ENCODE assay signal across 10 cellular contexts in the genomic region with DNA sequence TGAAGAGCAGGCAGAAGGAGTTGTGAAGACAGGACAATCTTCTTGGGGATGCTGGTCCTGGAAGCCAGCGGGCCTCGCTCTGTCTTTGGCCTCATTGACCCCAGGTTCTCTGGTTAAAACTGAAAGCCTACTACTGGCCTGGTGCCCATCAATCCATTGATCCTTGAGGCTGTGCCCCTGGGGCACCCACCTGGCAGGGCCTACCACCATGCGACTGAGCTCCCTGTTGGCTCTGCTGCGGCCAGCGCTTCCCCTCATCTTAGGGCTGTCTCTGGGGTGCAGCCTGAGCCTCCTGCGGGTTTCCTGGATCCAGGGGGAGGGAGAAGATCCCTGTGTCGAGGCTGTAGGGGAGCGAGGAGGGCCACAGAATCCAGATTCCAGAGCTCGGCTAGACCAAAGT. TPM values are rescaled to one million over a fixed set of nuclear protein-coding genes. Genes with fewer than 3 reads are reported as not detected.
DNase-seq lines count a peak whose midpoint lies in the region; ATAC-seq, FAIRE-seq and TF ChIP-seq lines count a peak whose summit lies in the region.
"Had no signal": no experiment of that assay in that cellular context is flagged by ENCODE, and none has a peak within 500 bp of the region (broad histone marks: within the 10 kb centered on the region; RNA-seq: fewer than 3 reads in every experiment).

No MANE protein-coding gene starts in this region.

- intact Hi-C loops in heart left ventricle (cut with DNase I) (loop anchor here in 2 of 10 donors (2.0 to 5.0 kb wide), 2 partner anchors 47 to 62 kb away; a partner anchor contains a TSS), left ventricle myocardium superior (cut with micrococcal nuclease) (no loop called here), lower lobe of right lung (cut with DNase I) (no loop called here)

- no peaks in the 10 kb centered on the region for H3K27me3 Mint-ChIP-seq in astrocyte (ENCODE audit: low read depth, unreplicated experiment)

- peak overlapping the region; percentile 100 for H3K4me3 Mint-ChIP-seq in astrocyte (ENCODE audit: unreplicated experiment)

- H3K9me3 ChIP-seq in heart left ventricle (no peaks in the 10 kb centered on the region), astrocyte (ENCODE audit: insufficient read depth, low read depth, low read length) (no peaks in the 10 kb centered on the region), lower lobe of right lung (no peaks in the 10 kb centered on the region), upper lobe of left lung (no peaks in the 10 kb centered on the region)

- H2AFZ ChIP-seq in astrocyte (ENCODE audit: low read depth, low read length), result no peak overlapping the region

- no peak for FAIRE-seq in astrocyte (lab: Jason Lieb, UNC)
- FAIRE-seq: D721Med had no signal

- peaks cover 0 to 48% (median 38%) of the 10 kb centered on the region in 9 donors for H3K36me3 ChIP-seq in heart left ventricle
- peaks cover 20% of the 10 kb centered on the region for H3K36me3 ChIP-seq in astrocyte (ENCODE audit: insufficient read depth, low read length)
- H3K36me3 ChIP-seq in lower lobe of right lung, result peaks cover 44% of the 10 kb centered on the region
- H3K36me3 ChIP-seq in upper lobe of left lung, result peaks cover 10 to 48% (median 38%) of the 10 kb centered on the region in 4 donors

- H3K4me3 ChIP-seq in heart left ventricle (peak overlapping the region in 9 of 12 donors; percentile 85 to 98 (median 94)), astrocyte (ENCODE audit: insufficient read depth, low read depth, low read length) (peak overlapping the region; percentile 93), lower lobe of right lung (peak overlapping the region; percentile 74), upper lobe of left lung (peak overlapping the region in 3 of 4 donors; percentile 76 to 99 (median 81))

- peaks cover 0 to 38% (median 21%) of the 10 kb centered on the region in 12 donors for H3K4me1 ChIP-seq in heart left ventricle
- peaks cover 22% of the 10 kb centered on the region for H3K4me1 ChIP-seq in astrocyte (ENCODE audit: insufficient read depth, low read length)
- H3K4me1 ChIP-seq in lower lobe of right lung, result peaks cover 15% of the 10 kb centered on the region
- H3K4me1 ChIP-seq in upper lobe of left lung, result peaks cover 11 to 20% (median 17%) of the 10 kb centered on the region in 4 donors

- H3K4me2 ChIP-seq in astrocyte (ENCODE audit: low read length), result peak overlapping the region; percentile 94

- DNase-seq in heart left ventricle (no peak), left ventricle myocardium superior (no peak), astrocyte (ENCODE audit: low read depth) (no peak), lower lobe of right lung (no peak), upper lobe of left lung (no peak)

- peak overlapping the region; percentile 100 for H3K27ac Mint-ChIP-seq in astrocyte (ENCODE audit: unreplicated experiment)

- WGBS in heart left ventricle, 4 donors, result 77 to 86% (median 81%) methylated on average over 8 to 9 of the region's 9 CpGs
- 62 to 81% methylated on average over 5 to 9 of the region's 9 CpGs for WGBS in upper lobe of left lung, 2 donors

- TF ChIP-seq CTCF in heart left ventricle (IDR thresholded peaks at IDR 0.05) (no peak), astrocyte (IDR thresholded peaks at IDR 0.05; ENCODE audit: insufficient read depth, low read depth, low read length) (no peak), lower lobe of right lung (IDR thresholded peaks at IDR 0.05) (no peak), upper lobe of left lung (IDR thresholded peaks at IDR 0.05) (no peak)

- H3K36me3 Mint-ChIP-seq in astrocyte (ENCODE audit: low read depth, unreplicated experiment), result peaks cover 10% of the 10 kb centered on the region

- TF ChIP-seq EP300 in upper lobe of left lung (IDR thresholded peaks at IDR 0.05), result no peak

- H3K9ac ChIP-seq in astrocyte (ENCODE audit: low read length), result peak overlapping the region; percentile 97

- no peaks in the 10 kb centered on the region for H3K9me3 Mint-ChIP-seq in astrocyte (ENCODE audit: unreplicated experiment)

- H4K20me1 ChIP-seq in astrocyte (ENCODE audit: insufficient read depth, low read length), result peaks cover 58% of the 10 kb centered on the region

- H3K27ac ChIP-seq in heart left ventricle (peak overlapping the region in 5 of 12 donors; percentile 86 to 90 (median 88)), astrocyte (ENCODE audit: low read depth, low read length) (peak overlapping the region; percentile 95), lower lobe of right lung (peak overlapping the region; percentile 76), upper lobe of left lung (peak overlapping the region in 3 of 4 donors; percentile 81 to 93 (median 85))

- ATAC-seq in heart left ventricle, result no peak
- no peak for ATAC-seq in left ventricle myocardium superior
- no peak for ATAC-seq in lower lobe of right lung
- no peak for ATAC-seq in upper lobe of left lung (ENCODE audit: low FRiP score in 2 of 2)
- ATAC-seq in GM19351 (IDR thresholded peaks at IDR 0.05; ENCODE audit: unreplicated experiment), result no peak
- no peak for ATAC-seq in HG02870 (IDR thresholded peaks at IDR 0.05; ENCODE audit: unreplicated experiment)
- ATAC-seq in GM18909 (IDR thresholded peaks at IDR 0.05; ENCODE audit: poor library complexity, unreplicated experiment), result no peak

- peaks cover 23% of the 10 kb centered on the region for H3K4me1 Mint-ChIP-seq in astrocyte (ENCODE audit: low read depth, unreplicated experiment)

- peaks cover 70% of the 10 kb centered on the region for H3K79me2 ChIP-seq in astrocyte (ENCODE audit: insufficient read depth, low read length)

- no peaks in the 10 kb centered on the region for H3K27me3 ChIP-seq in heart left ventricle
- no peaks in the 10 kb centered on the region for H3K27me3 ChIP-seq in astrocyte (ENCODE audit: insufficient read depth, low read length)
- no peaks in the 10 kb centered on the region for H3K27me3 ChIP-seq in lower lobe of right lung (ENCODE audit: low read depth)
- no peaks in the 10 kb centered on the region for H3K27me3 ChIP-seq in upper lobe of left lung

- TF ChIP-seq POLR2A in heart left ventricle (IDR thresholded peaks at IDR 0.05) (no peak), upper lobe of left lung (IDR thresholded peaks at IDR 0.05) (no peak)

RNA-seq across cellular contexts. Expression of a gene that starts 1.5 kb away (rescaled TPM):
- total RNA-seq in heart left ventricle, result 10 to 100 TPM; 16.6 to 31.9 (median 18.3) TPM
- 10 to 100 TPM; 11.4 to 26.4 TPM for polyA plus RNA-seq in heart left ventricle
- total RNA-seq in left ventricle myocardium superior, result 12.1 TPM
- 84.7 and 101 TPM in 2 replicates for total RNA-seq in astrocyte
- total RNA-seq in lower lobe of right lung, result 34.7 TPM
- total RNA-seq in upper lobe of left lung, result 10 to 100 TPM; 34.4 to 69.1 (median 47.4) TPM

RNA-seq across cellular contexts. Expression of a gene that starts 6.8 kb away (rescaled TPM):
- total RNA-seq in heart left ventricle (10 to 100 TPM; 23.7 to 48.8 (median 33.0) TPM), left ventricle myocardium superior (27.6 TPM), astrocyte (53.2 and 54.3 TPM in 2 replicates), lower lobe of right lung (23.3 TPM), upper lobe of left lung (10 to 100 TPM; 19.8 to 48.2 (median 28.6) TPM)
- 10 to 100 TPM; 15.9 to 58.4 TPM for polyA plus RNA-seq in heart left ventricle

RNA-seq across cellular contexts. Expression of a gene that starts 14.7 kb away (rescaled TPM):
- total RNA-seq in heart left ventricle, result 100 to 1,000 TPM in 2 of 9 donors, 10 to 100 TPM in 7; 59.7 to 108 (median 92.2) TPM
- 100 to 1,000 TPM in 1 of 2 donors, 10 to 100 TPM in 1; 61.1 to 100 TPM for polyA plus RNA-seq in heart left ventricle
- total RNA-seq in left ventricle myocardium superior, result 132 TPM
- total RNA-seq in astrocyte, result 47.7 and 50.0 TPM in 2 replicates
- 53.1 TPM for total RNA-seq in lower lobe of right lung
- total RNA-seq in upper lobe of left lung, result 10 to 100 TPM; 32.8 to 63.9 (median 40.8) TPM

RNA-seq across cellular contexts. Expression of a gene that starts 23.5 kb away (rescaled TPM):
- total RNA-seq in heart left ventricle, result not detected
- not detected for polyA plus RNA-seq in heart left ventricle
- total RNA-seq in left ventricle myocardium superior, result not detected
- not detected in 2 replicates for total RNA-seq in astrocyte
- total RNA-seq in lower lobe of right lung, result not detected
- not detected for total RNA-seq in upper lobe of left lung
- total RNA-seq: cardiac septum had no signal

RNA-seq across cellular contexts. Expression of a gene that starts 46.8 kb away (rescaled TPM):
- total RNA-seq in heart left ventricle (10 to 100 TPM; 13.1 to 36.4 (median 25.5) TPM), left ventricle myocardium superior (46.1 TPM), astrocyte (not detected in 2 replicates), lower lobe of right lung (not detected), upper lobe of left lung (not detected)
- 10 to 100 TPM in 1 of 2 donors, 1 to 10 TPM in 1; 6.9 to 37.1 TPM for polyA plus RNA-seq in heart left ventricle
